In genomic region chr7:80772347-80773101, GRCh38 we compare ENCODE assay signal across 1 cellular context.
TF ChIP-seq lines count a peak whose summit lies in the region.

No MANE protein-coding gene starts in this region.

TF ChIP-seq in GM23338, 12 proteins besides CTCF, POLR2A, EP300 and RAD21:
- TF ChIP-seq REST (IDR thresholded peaks at IDR 0.05; ENCODE audit: unreplicated experiment): no peak
- TF ChIP-seq EZH2phosphoT487 (IDR thresholded peaks at IDR 0.05; ENCODE audit: unreplicated experiment): no peak
- TF ChIP-seq CREB1 (CRISPR knock-in tag; IDR thresholded peaks at IDR 0.05; ENCODE audit: low read depth): no peak
- TF ChIP-seq, protein P1, sequence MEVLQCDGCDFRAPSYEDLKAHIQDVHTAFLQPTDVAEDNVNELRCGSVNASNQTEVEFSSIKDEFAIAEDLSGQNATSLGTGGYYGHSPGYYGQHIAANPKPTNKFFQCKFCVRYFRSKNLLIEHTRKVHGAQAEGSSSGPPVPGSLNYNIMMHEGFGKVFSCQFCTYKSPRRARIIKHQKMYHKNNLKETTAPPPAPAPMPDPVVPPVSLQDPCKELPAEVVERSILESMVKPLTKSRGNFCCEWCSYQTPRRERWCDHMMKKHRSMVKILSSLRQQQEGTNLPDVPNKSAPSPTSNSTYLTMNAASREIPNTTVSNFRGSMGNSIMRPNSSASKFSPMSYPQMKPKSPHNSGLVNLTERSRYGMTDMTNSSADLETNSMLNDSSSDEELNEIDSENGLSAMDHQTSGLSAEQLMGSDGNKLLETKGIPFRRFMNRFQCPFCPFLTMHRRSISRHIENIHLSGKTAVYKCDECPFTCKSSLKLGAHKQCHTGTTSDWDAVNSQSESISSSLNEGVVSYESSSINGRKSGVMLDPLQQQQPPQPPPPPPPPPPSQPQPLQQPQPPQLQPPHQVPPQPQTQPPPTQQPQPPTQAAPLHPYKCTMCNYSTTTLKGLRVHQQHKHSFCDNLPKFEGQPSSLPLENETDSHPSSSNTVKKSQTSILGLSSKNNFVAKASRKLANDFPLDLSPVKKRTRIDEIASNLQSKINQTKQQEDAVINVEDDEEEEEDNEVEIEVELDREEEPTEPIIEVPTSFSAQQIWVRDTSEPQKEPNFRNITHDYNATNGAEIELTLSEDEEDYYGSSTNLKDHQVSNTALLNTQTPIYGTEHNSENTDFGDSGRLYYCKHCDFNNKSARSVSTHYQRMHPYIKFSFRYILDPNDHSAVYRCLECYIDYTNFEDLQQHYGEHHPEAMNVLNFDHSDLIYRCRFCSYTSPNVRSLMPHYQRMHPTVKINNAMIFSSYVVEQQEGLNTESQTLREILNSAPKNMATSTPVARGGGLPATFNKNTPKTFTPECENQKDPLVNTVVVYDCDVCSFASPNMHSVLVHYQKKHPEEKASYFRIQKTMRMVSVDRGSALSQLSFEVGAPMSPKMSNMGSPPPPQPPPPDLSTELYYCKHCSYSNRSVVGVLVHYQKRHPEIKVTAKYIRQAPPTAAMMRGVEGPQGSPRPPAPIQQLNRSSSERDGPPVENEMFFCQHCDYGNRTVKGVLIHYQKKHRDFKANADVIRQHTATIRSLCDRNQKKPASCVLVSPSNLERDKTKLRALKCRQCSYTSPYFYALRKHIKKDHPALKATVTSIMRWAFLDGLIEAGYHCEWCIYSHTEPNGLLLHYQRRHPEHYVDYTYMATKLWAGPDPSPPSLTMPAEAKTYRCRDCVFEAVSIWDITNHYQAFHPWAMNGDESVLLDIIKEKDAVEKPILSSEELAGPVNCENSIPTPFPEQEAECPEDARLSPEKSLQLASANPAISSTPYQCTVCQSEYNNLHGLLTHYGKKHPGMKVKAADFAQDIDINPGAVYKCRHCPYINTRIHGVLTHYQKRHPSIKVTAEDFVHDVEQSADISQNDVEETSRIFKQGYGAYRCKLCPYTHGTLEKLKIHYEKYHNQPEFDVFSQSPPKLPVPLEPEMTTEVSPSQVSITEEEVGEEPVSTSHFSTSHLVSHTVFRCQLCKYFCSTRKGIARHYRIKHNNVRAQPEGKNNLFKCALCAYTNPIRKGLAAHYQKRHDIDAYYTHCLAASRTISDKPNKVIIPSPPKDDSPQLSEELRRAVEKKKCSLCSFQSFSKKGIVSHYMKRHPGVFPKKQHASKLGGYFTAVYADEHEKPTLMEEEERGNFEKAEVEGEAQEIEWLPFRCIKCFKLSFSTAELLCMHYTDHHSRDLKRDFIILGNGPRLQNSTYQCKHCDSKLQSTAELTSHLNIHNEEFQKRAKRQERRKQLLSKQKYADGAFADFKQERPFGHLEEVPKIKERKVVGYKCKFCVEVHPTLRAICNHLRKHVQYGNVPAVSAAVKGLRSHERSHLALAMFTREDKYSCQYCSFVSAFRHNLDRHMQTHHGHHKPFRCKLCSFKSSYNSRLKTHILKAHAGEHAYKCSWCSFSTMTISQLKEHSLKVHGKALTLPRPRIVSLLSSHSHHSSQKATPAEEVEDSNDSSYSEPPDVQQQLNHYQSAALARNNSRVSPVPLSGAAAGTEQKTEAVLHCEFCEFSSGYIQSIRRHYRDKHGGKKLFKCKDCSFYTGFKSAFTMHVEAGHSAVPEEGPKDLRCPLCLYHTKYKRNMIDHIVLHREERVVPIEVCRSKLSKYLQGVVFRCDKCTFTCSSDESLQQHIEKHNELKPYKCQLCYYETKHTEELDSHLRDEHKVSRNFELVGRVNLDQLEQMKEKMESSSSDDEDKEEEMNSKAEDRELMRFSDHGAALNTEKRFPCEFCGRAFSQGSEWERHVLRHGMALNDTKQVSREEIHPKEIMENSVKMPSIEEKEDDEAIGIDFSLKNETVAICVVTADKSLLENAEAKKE (CRISPR knock-in tag; IDR thresholded peaks at IDR 0.05): no peak
